ENCODE assay signal across 13 cellular contexts in the genomic region with DNA sequence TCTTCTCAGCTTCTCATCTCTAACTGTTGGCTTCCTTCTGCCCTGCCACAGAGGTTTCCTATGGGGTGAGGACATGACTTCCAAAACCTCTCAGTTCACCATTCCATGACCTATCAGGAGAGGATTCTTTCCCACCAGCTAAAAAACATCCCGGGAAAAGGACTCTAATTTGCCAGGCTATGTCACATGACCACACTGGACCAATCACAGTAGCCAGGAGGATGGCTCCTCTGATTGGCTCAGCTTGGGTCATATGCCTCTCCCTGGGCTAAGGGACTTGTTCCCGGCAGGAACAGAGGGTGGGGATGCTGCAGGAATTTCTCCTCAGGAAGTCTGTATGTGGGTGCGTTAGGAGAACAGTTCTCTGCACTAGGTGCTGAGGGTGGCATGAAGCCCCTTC. TPM values are rescaled to one million over a fixed set of nuclear protein-coding genes. Genes with fewer than 3 reads are reported as not detected.
A peak's percentile ranks its signal among the peaks of the same experiment; 100 is the strongest.
DNase-seq lines count a peak whose midpoint lies in the region; FAIRE-seq and TF ChIP-seq lines count a peak whose summit lies in the region.
"Had no signal": no experiment of that assay in that cellular context is flagged by ENCODE, and none has a peak within 500 bp of the region (broad histone marks: within the 10 kb centered on the region; RNA-seq: fewer than 3 reads in every experiment).

No MANE protein-coding gene starts in this region.

- H3K4me3 ChIP-seq in Loucy (ENCODE audit: low read length, poor library complexity, severe bottlenecking), result no peak overlapping the region
- H3K4me3 ChIP-seq: sigmoid colon had no signal

- H4K20me1 ChIP-seq in Loucy (ENCODE audit: insufficient read depth, low read length, poor library complexity, severe bottlenecking), result no peaks in the 10 kb centered on the region

- no peak for FAIRE-seq in GM12892 (lab: Jason Lieb, UNC)

- in situ Hi-C loops in SK-MEL-5 (cut with HindIII; ENCODE audit: low pct_unique_long_range_greater_than_20kb, low sequenced_read_pairs), result no loop called here

- peak; percentile 27 for DNase-seq in ELR (ENCODE audit: low read depth)
- peak; percentile 55 for DNase-seq in SK-MEL-5 (ENCODE audit: low read depth, low spot score)
- DNase-seq in left kidney (ENCODE audit: low read depth, low spot score), result peak; percentile 30
- no peak for DNase-seq in posterior vena cava (ENCODE audit: low spot score)
- no peak for DNase-seq in GM12892 (ENCODE audit: insufficient read length)
- no peak for DNase-seq in activated naive CD4-positive, alpha-beta T cell treated with anti-CD3 and anti-CD28 coated beads, Interleukin-2, amount 50 U/mL, for 16 hours
- DNase-seq: activated CD8-positive, alpha-beta memory T cell treated with anti-CD3 and anti-CD28 coated beads, Interleukin-2, amount 50 U/mL, for 4 hours; effector memory CD8-positive, alpha-beta T cell; NK-92 treated with Interleukin-12 subunit alpha and Interleukin-12 subunit beta, amount 100 ng/mL, for 24 hours; sigmoid colon; trophoblast cell had no signal

- H3K4me2 ChIP-seq in Loucy (ENCODE audit: low read depth, low read length, poor library complexity, severe bottlenecking), result no peak overlapping the region
- H3K4me2 ChIP-seq: KMS-11 had no signal

- no peaks in the 10 kb centered on the region for H3K4me1 ChIP-seq in Loucy (ENCODE audit: insufficient read depth, low read length, poor library complexity, severe bottlenecking)

- H3K9me3 ChIP-seq in Loucy (ENCODE audit: insufficient read depth, low read depth, low read length), result no peaks in the 10 kb centered on the region
- H3K9me3 ChIP-seq: sigmoid colon had no signal

- H2AFZ ChIP-seq in Loucy (ENCODE audit: low read length), result peak overlapping the region; percentile 22; the same call in 1 of the 2 replicates

- no peaks in the 10 kb centered on the region for H3K9me2 ChIP-seq in Loucy (replicated peaks; ENCODE audit: low read depth, low read length)

- H3K79me2 ChIP-seq in Loucy (ENCODE audit: insufficient read depth, low read length), result no peaks in the 10 kb centered on the region

- intact Hi-C loops in posterior vena cava (cut with DNase I), result no loop called here

- H3K27me3 ChIP-seq in Loucy (ENCODE audit: insufficient read depth, low read length, poor library complexity, severe bottlenecking), result peaks cover 4% of the 10 kb centered on the region

- no peak overlapping the region for H3K9ac ChIP-seq in Loucy (ENCODE audit: low read depth, low read length, poor library complexity, severe bottlenecking)
- H3K9ac ChIP-seq: KMS-11 had no signal

- H3F3A ChIP-seq in Loucy (ENCODE audit: low read depth), result no peaks in the 10 kb centered on the region

- no peak for TF ChIP-seq POLR2A in GM12892 (IDR thresholded peaks at IDR 0.05; ENCODE audit: low read depth, low read length)

- no peak for TF ChIP-seq CTCF in Loucy (conservative IDR thresholded peaks at IDR 0.05; ENCODE audit: low read length)

- no peaks in the 10 kb centered on the region for H3K36me3 ChIP-seq in Loucy (ENCODE audit: insufficient read depth, low read length)
- H3K36me3 ChIP-seq: sigmoid colon had no signal

RNA-seq across cellular contexts. Expression of a gene that starts 40.3 kb away (rescaled TPM):
- total RNA-seq in SK-MEL-5 (2014; rRNA removed; shearing (Covaris generic)), result 9.9 and 10.8 TPM in 2 replicates
- polyA plus RNA-seq in SK-MEL-5 (2015; cell fraction: cytosol; rRNA removed), result 6.5 and 7.6 TPM in 2 replicates
- polyA plus RNA-seq in SK-MEL-5 (2015; cell fraction: nucleus; rRNA removed), result 11.4 and 14.0 TPM in 2 replicates
- 10 to 100 TPM; 15.1 to 18.8 TPM for total RNA-seq in posterior vena cava
- 11.5 TPM for polyA plus RNA-seq in GM12892 (2012; ENCODE audit: missing spikeins)

Comparison
In these comparisons a context has a peak if more than half of its experiments do, and no peak if none do; other contexts are left out.
1. DNase-seq: peak in ELR (single experiment), SK-MEL-5 (single experiment) and left kidney (single experiment); none in posterior vena cava (single experiment), GM12892 (single experiment) and activated naive CD4-positive, alpha-beta T cell treated with anti-CD3 and anti-CD28 coated beads, Interleukin-2, amount 50 U/mL, for 16 hours (single experiment).